In the genomic region with DNA sequence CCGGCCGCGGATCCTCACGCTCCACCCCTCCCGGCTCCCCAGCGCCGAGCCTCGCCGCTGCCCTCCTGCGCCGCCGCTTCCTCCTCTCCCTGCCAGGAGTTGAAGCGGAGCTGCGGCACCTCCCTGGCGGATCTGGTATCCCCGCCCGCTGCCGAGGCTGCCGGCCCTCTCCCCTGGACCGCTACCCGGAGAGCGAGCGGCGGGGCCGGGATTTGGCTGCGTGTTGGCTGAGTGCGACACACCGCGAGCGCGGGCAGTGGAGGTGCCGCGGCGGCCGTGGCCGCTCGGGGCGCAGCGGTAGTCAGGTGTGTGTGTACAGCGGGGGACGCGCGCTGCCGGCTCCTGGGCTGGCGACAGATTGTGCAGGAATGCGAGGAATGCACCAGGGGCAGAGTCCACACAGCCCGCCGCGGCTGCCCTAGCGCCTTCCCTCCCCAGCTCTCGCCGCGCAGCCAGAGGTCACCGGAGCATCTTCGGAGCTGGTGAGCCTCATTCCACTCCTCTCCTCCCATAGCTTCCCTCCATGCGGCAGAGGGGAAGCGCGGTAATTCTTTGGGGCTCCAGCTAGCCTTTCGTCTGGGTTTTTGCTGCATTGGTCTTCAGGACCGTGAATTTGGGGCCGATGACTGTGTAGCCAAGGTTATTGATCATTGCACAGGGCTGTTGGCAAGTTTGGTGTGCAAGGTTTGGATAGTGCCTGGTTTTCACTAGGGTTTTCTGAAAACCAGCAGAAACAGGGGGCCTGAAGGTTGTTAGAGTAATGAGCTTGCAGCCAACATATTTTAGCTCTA, we compare ENCODE assay signal across 8 cellular contexts. TPM values are rescaled to one million over a fixed set of nuclear protein-coding genes. Genes with fewer than 3 reads are reported as not detected.
A peak's percentile ranks its signal among the peaks of the same experiment; 100 is the strongest.
DNase-seq lines count a peak whose midpoint lies in the region; ATAC-seq and TF ChIP-seq lines count a peak whose summit lies in the region.

No MANE protein-coding gene starts in this region.

- H3K27ac ChIP-seq in Panc1 (ENCODE audit: low read length) (peak overlapping the region; percentile 79), ovary (peak overlapping the region; percentile 80 to 90), urinary bladder (ENCODE audit: low read depth) (peak overlapping the region; percentile 80)

- intact Hi-C loops in Panc1 (cut with micrococcal nuclease; ENCODE audit: unreplicated experiment) (loop anchor here (5.0 kb wide), 1 partner anchor 426 kb away; no protein-coding TSS in a partner anchor), cardiac septum (cut with DNase I) (loop anchor here (2.0 to 10.0 kb wide), 6 partner anchors 79 to 423 kb away; no protein-coding TSS in a partner anchor), ovary (cut with DNase I) (loop anchor here in 3 of 4 donors (5.0 to 10.0 kb wide), 4 partner anchors 207 to 294 kb away; no protein-coding TSS in a partner anchor)

- H3K4me1 ChIP-seq in Panc1 (ENCODE audit: control insufficient read depth, insufficient read depth, low read length) (peaks cover 32% of the 10 kb centered on the region), ovary (ENCODE audit: insufficient read depth) (peaks cover 3% of the 10 kb centered on the region), urinary bladder (ENCODE audit: insufficient read depth) (no peaks in the 10 kb centered on the region)

- H3K9me3 ChIP-seq in Panc1 (ENCODE audit: control insufficient read depth, insufficient read depth, low read depth, low read length) (no peaks in the 10 kb centered on the region), ovary (no peaks in the 10 kb centered on the region)

- no TSS peak for BruUV-seq in Panc1 (replicated peaks; lab: Mats Ljungman, UMichigan)

- peak; percentile 37 for TF ChIP-seq POLR2A in ovary (IDR thresholded peaks at IDR 0.05)

- CTCF ChIA-PET in Panc1 (lab: Charles Lee), result no interaction called here

- H3K4me3 ChIP-seq in Panc1 (ENCODE audit: low read depth in 2 of 2, low read length in 2 of 2) (peak overlapping the region; percentile 89 to 93), ovary (peak overlapping the region; percentile 71), urinary bladder (ENCODE audit: low read depth, low read length) (peak overlapping the region; percentile 88)

- no peaks in the 10 kb centered on the region for H3K9me3 Mint-ChIP-seq in activated naive CD8-positive, alpha-beta T cell treated with anti-CD3 and anti-CD28 coated beads for 36 hours

- H3K27me3 ChIP-seq in Panc1 (ENCODE audit: control insufficient read depth, insufficient read depth, low read length) (no peaks in the 10 kb centered on the region), ovary (no peaks in the 10 kb centered on the region)

- peak overlapping the region; percentile 83 for H3K27ac Mint-ChIP-seq in activated naive CD8-positive, alpha-beta T cell treated with anti-CD3 and anti-CD28 coated beads for 36 hours

- peak; percentile 61 for ATAC-seq in GM19395 (IDR thresholded peaks at IDR 0.05; ENCODE audit: unreplicated experiment)
- peak; percentile 38 for ATAC-seq in HG03469 (IDR thresholded peaks at IDR 0.05; ENCODE audit: unreplicated experiment)
- peak; percentile 78 for ATAC-seq in Panc1

- TF ChIP-seq EP300 in ovary (IDR thresholded peaks at IDR 0.05), result no peak

- in situ Hi-C loops in Panc1 (cut with HindIII; ENCODE audit: low pct_unique_long_range_greater_than_20kb, low sequenced_read_pairs), result no loop called here

- H3K36me3 ChIP-seq in Panc1 (ENCODE audit: control insufficient read depth, insufficient read depth, low read length) (no peaks in the 10 kb centered on the region), ovary (no peaks in the 10 kb centered on the region), urinary bladder (ENCODE audit: insufficient read depth) (peaks cover 2% of the 10 kb centered on the region)

- 0 to 1% (median 0%) methylated on average over 42 to 61 of the region's 61 CpGs for WGBS in ovary, 3 donors
- under 1% methylated on average over 61 of the region's 61 CpGs for WGBS in urinary bladder

- H3K27me3 Mint-ChIP-seq in activated naive CD8-positive, alpha-beta T cell treated with anti-CD3 and anti-CD28 coated beads for 36 hours, result peaks cover 23% of the 10 kb centered on the region

- H3K36me3 Mint-ChIP-seq in activated naive CD8-positive, alpha-beta T cell treated with anti-CD3 and anti-CD28 coated beads for 36 hours, result peaks cover 9% of the 10 kb centered on the region

- TF ChIP-seq CTCF in Panc1 (IDR thresholded peaks at IDR 0.05) (peak; percentile 62), ovary (IDR thresholded peaks at IDR 0.05) (peak in 2 of 3 donors; percentile 46 to 52)

- DNase-seq in D341Med (ENCODE audit: low spot score) (peak; percentile 81), Panc1 (ENCODE audit: low read depth, low spot score) (no peak), cardiac septum (ENCODE audit: low spot score) (peak; percentile 86), ovary (peak; percentile 40 to 77 (median 67))
- peak; percentile 68 for DNase-seq in activated naive CD8-positive, alpha-beta T cell treated with anti-CD3 and anti-CD28 coated beads for 36 hours

- peak overlapping the region; percentile 94 for H3K4me3 Mint-ChIP-seq in activated naive CD8-positive, alpha-beta T cell treated with anti-CD3 and anti-CD28 coated beads for 36 hours

- peaks cover 35% of the 10 kb centered on the region for H3K4me1 Mint-ChIP-seq in activated naive CD8-positive, alpha-beta T cell treated with anti-CD3 and anti-CD28 coated beads for 36 hours

- POLR2A ChIA-PET in Panc1 (lab: Charles Lee), result interaction anchor here (0.7 kb wide), 1 partner anchor 581 kb away, joined by 5 read pairs; no protein-coding TSS in a partner anchor

RNA-seq across cellular contexts. Expression of gene PKP4, which starts 1.3 kb away (rescaled TPM):
- total RNA-seq in Panc1 (2021; ENCODE audit: unreplicated experiment), result 81.7 TPM
- 47.6 TPM for polyA plus RNA-seq in Panc1 (2012; ENCODE audit: insufficient read length)
- 10 to 100 TPM; 35.3 to 38.2 TPM for total RNA-seq in activated naive CD8-positive, alpha-beta T cell treated with anti-CD3 and anti-CD28 coated beads for 36 hours
- total RNA-seq in cardiac septum, result 43.2 TPM
- total RNA-seq in ovary, result 10 to 100 TPM; 35.8 to 60.9 (median 46.6) TPM
- polyA plus RNA-seq in ovary, result 10 to 100 TPM; 22.7 to 51.5 TPM
- 83.4 TPM for total RNA-seq in urinary bladder
- 23.7 TPM for polyA plus RNA-seq in urinary bladder

RNA-seq across cellular contexts. Expression of gene CCDC148, which starts 1.5 kb away (rescaled TPM):
- total RNA-seq in Panc1 (2021; ENCODE audit: unreplicated experiment) (0.92 TPM), cardiac septum (0.30 TPM), ovary (1 to 10 TPM; 2.4 to 6.6 (median 3.6) TPM), urinary bladder (5.3 TPM)
- 0.19 TPM for polyA plus RNA-seq in Panc1 (2012; ENCODE audit: insufficient read length)
- not detected for total RNA-seq in activated naive CD8-positive, alpha-beta T cell treated with anti-CD3 and anti-CD28 coated beads for 36 hours
- polyA plus RNA-seq in ovary (under 1 TPM; 0.80 to 0.92 TPM), urinary bladder (0.28 TPM)
